In the genomic region with DNA sequence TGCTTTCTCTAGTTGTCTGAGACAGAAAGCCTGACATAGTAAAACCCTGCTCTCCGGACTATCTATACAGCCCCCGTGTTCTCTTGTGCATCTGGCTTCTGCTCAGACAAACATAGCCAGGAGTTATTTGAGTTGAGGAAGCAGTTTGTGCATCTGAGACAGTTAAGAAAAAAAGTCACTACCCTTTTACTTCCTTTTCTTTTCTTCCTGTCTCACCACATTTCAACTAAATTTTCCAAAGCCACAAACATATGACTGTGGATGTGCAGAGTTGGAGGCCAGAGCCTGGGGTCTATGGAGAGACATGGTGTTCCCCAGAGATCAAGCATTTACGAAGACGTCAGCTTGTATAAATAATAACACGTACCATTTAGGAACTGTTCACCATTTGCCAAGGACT, we compare ENCODE assay signal across 13 cellular contexts.
A peak's percentile ranks its signal among the peaks of the same experiment; 100 is the strongest.
DNase-seq lines count a peak whose midpoint lies in the region; ATAC-seq and TF ChIP-seq lines count a peak whose summit lies in the region.
"Had no signal": no experiment of that assay in that cellular context is flagged by ENCODE, and none has a peak within 500 bp of the region (broad histone marks: within the 10 kb centered on the region; RNA-seq: fewer than 3 reads in every experiment).

No MANE protein-coding gene starts in this region.

- 36 to 60% (median 42%) methylated on average over 5 of the region's 5 CpGs for WGBS in heart left ventricle, 4 donors

- no peak for TF ChIP-seq POLR2A in heart left ventricle (IDR thresholded peaks at IDR 0.05)
- no peak for TF ChIP-seq POLR2A in uterus (IDR thresholded peaks at IDR 0.05)

- H3K36me3 ChIP-seq in heart left ventricle (no peaks in the 10 kb centered on the region), uterus (no peaks in the 10 kb centered on the region)

- ATAC-seq in heart left ventricle = peak in 3 of 4 donors; percentile 4 to 20 (median 13)
- ATAC-seq in activated B cell treated with CpG ODN at 0.5 μM for 24 hours (ENCODE audit: low read depth) = no peak
- no peak for ATAC-seq in HG03442 (IDR thresholded peaks at IDR 0.05; ENCODE audit: unreplicated experiment)
- ATAC-seq: natural killer cell treated with Interleukin-12 subunit alpha and Interleukin-12 subunit beta and Interleukin-15 and Interleukin-18, amount 100 ng/mL, for 72 hours had no signal

- no peaks in the 10 kb centered on the region for H3K9me3 ChIP-seq in heart left ventricle
- no peaks in the 10 kb centered on the region for H3K9me3 ChIP-seq in uterus

- H3K27ac Mint-ChIP-seq in activated B cell treated with CpG ODN at 0.5 μM for 24 hours = no peak overlapping the region
- H3K27ac Mint-ChIP-seq: activated CD4-positive, alpha-beta memory T cell treated with anti-CD3 and anti-CD28 coated beads, Interleukin-2, amount 10 ng/mL, durations not matched to agents 7 days and 5 days; activated T-helper 2 cell treated with anti-CD3 and anti-CD28 coated beads, Interferon-gamma antibody, Interleukin-2, Interleukin-4, amounts not matched to agents 10 μg/mL and 5 μg/mL and 100 μg/mL, durations not matched to agents 14 hours and 24 hours and 36 hours; HFFc6; natural killer cell treated with Interleukin-12 subunit alpha and Interleukin-12 subunit beta and Interleukin-15 and Interleukin-18, amount 100 ng/mL, for 72 hours had no signal

- no peaks in the 10 kb centered on the region for H3K36me3 Mint-ChIP-seq in activated B cell treated with CpG ODN at 0.5 μM for 24 hours (ENCODE audit: low read depth)
- H3K36me3 Mint-ChIP-seq: natural killer cell treated with Interleukin-12 subunit alpha and Interleukin-12 subunit beta and Interleukin-15 and Interleukin-18, amount 100 ng/mL, for 72 hours had no signal

- H3K4me1 Mint-ChIP-seq in activated B cell treated with CpG ODN at 0.5 μM for 24 hours = peaks cover 45% of the 10 kb centered on the region

- peak overlapping the region; percentile 36 for H3K4me3 Mint-ChIP-seq in activated B cell treated with CpG ODN at 0.5 μM for 24 hours
- H3K4me3 Mint-ChIP-seq: activated CD4-positive, alpha-beta memory T cell treated with anti-CD3 and anti-CD28 coated beads, Interleukin-2, amount 10 ng/mL, durations not matched to agents 7 days and 5 days; HFFc6; natural killer cell treated with Interleukin-12 subunit alpha and Interleukin-12 subunit beta and Interleukin-15 and Interleukin-18, amount 100 ng/mL, for 72 hours had no signal

- no peaks in the 10 kb centered on the region for H3K27me3 ChIP-seq in heart left ventricle
- H3K27me3 ChIP-seq in uterus = no peaks in the 10 kb centered on the region

- TF ChIP-seq CTCF in heart left ventricle (IDR thresholded peaks at IDR 0.05) = no peak
- no peak for TF ChIP-seq CTCF in activated B cell treated with CpG ODN at 0.5 μM for 24 hours (IDR thresholded peaks at IDR 0.05)
- no peak for TF ChIP-seq CTCF in uterus (IDR thresholded peaks at IDR 0.05)

- H3K4me1 ChIP-seq in heart left ventricle (peaks cover 4 to 68% (median 40%) of the 10 kb centered on the region in 12 donors), uterus (no peaks in the 10 kb centered on the region)

- no peak overlapping the region for H3K4me3 ChIP-seq in heart left ventricle
- no peak overlapping the region for H3K4me3 ChIP-seq in uterus

- POLR2A ChIA-PET in activated B cell treated with CpG ODN at 0.5 μM for 24 hours (lab: Charles Lee) = interaction anchor here (0.7 kb wide), 1 partner anchor 256 kb away, joined by 3 read pairs; no protein-coding TSS in a partner anchor

- H3K27ac ChIP-seq in heart left ventricle (peak overlapping the region; percentile 20 to 91 (median 80)), uterus (no peak overlapping the region)

- no peaks in the 10 kb centered on the region for H3K9me3 Mint-ChIP-seq in activated B cell treated with CpG ODN at 0.5 μM for 24 hours
- H3K9me3 Mint-ChIP-seq: activated CD4-positive, alpha-beta memory T cell treated with anti-CD3 and anti-CD28 coated beads, Interleukin-2, amount 10 ng/mL, durations not matched to agents 7 days and 5 days; activated T-helper 2 cell treated with anti-CD3 and anti-CD28 coated beads, Interferon-gamma antibody, Interleukin-2, Interleukin-4, amounts not matched to agents 10 μg/mL and 5 μg/mL and 100 μg/mL, durations not matched to agents 14 hours and 24 hours and 36 hours; HFFc6 had no signal

- DNase-seq in heart left ventricle = no peak
- no peak for DNase-seq in cardiac septum (ENCODE audit: low spot score)
- no peak for DNase-seq in activated B cell treated with CpG ODN at 0.5 μM for 24 hours
- peak; percentile 24 for DNase-seq in middle frontal gyrus (ENCODE audit: extremely low spot score, low spot score)
- DNase-seq in NCI-H1092 (lab: John Stamatoyannopoulos, UW) = no peak
- no peak for DNase-seq in SHP77 (lab: John Stamatoyannopoulos, UW)
- DNase-seq in uterus = no peak
- DNase-seq: activated CD4-positive, alpha-beta memory T cell treated with anti-CD3 and anti-CD28 coated beads, Interleukin-2, amount 10 ng/mL, durations not matched to agents 7 days and 5 days; HFFc6; NCI-H1048 had no signal

- intact Hi-C loops in heart left ventricle (cut with DNase I) (loop anchor here in 1 of 10 donors (2.0 kb wide), 1 partner anchor 354 kb away; a partner anchor contains a TSS), cardiac septum (cut with DNase I) (no loop called here), activated B cell treated with CpG ODN at 0.5 μM for 24 hours (cut with micrococcal nuclease) (no loop called here), uterus (cut with DNase I; ENCODE audit: low total_unique reads) (no loop called here)

- no peaks in the 10 kb centered on the region for H3K27me3 Mint-ChIP-seq in activated B cell treated with CpG ODN at 0.5 μM for 24 hours
- H3K27me3 Mint-ChIP-seq: activated CD4-positive, alpha-beta memory T cell treated with anti-CD3 and anti-CD28 coated beads, Interleukin-2, amount 10 ng/mL, durations not matched to agents 7 days and 5 days had no signal

- CTCF ChIA-PET in activated B cell treated with CpG ODN at 0.5 μM for 24 hours (lab: Charles Lee) = no interaction called here

Comparison
In these comparisons a context has a peak if more than half of its experiments do, and no peak if none do; other contexts are left out.
1. ATAC-seq: peak in heart left ventricle (3 of 4); none in activated B cell treated with CpG ODN at 0.5 μM for 24 hours (single experiment) and HG03442 (single experiment).
2. H3K27ac ChIP-seq: peak in heart left ventricle (12 of 12); none in uterus (0 of 2).